Comparison of ENCODE assay signal across 16 cellular contexts in genomic region chr6:39814236-39814635, GRCh38. TPM values are rescaled to one million over a fixed set of nuclear protein-coding genes. Genes with fewer than 3 reads are reported as not detected.
"Had no signal": no experiment of that assay in that cellular context is flagged by ENCODE, and none has a peak within 500 bp of the region (broad histone marks: within the 10 kb centered on the region; RNA-seq: fewer than 3 reads in every experiment).

No MANE protein-coding gene starts in this region.

- FAIRE-seq: islet of Langerhans had no signal

- H3K36me3 ChIP-seq: adrenal gland, tibial nerve, vagina had no signal

- H3K4me1 Mint-ChIP-seq: activated naive CD4-positive, alpha-beta T cell treated with anti-CD3 and anti-CD28 coated beads, Interleukin-2, amount 50 U/mL, for 24 hours; stimulated activated naive CD8-positive, alpha-beta T cell treated with anti-CD3 and anti-CD28 coated beads, Interleukin-15, amount 100 ng/mL, for 72 hours had no signal

- DNase-seq: activated CD4-positive, alpha-beta T cell treated with anti-CD3 and anti-CD28 coated beads, Interleukin-2, amount 50 U/mL, for 48 hours; activated CD4-positive, CD25-positive, alpha-beta regulatory T cell treated with anti-CD3 and anti-CD28 coated beads, Interleukin-2, amount 50 U/mL, for 72 hours; activated effector memory CD4-positive, alpha-beta T cell treated with Interleukin-2 at 50 U/mL for 16 hours; adrenal gland; central memory CD4-positive, alpha-beta T cell; effector memory CD8-positive, alpha-beta T cell; naive B cell; right cardiac atrium; stimulated activated naive CD8-positive, alpha-beta T cell treated with anti-CD3 and anti-CD28 coated beads, Interleukin-15, amount 100 ng/mL, for 72 hours had no signal

- ATAC-seq: effector memory CD8-positive, alpha-beta T cell; right cardiac atrium; SK-N-SH treated with all-trans-retinoic acid at 6 μM for 48 hours; stimulated activated naive CD8-positive, alpha-beta T cell treated with anti-CD3 and anti-CD28 coated beads, Interleukin-15, amount 100 ng/mL, for 72 hours had no signal

- H3K27ac Mint-ChIP-seq: activated naive CD4-positive, alpha-beta T cell treated with anti-CD3 and anti-CD28 coated beads, Interleukin-2, amount 50 U/mL, for 24 hours; dendritic cell treated with granulocyte-macrophage colony-stimulating factor and Interleukin-4, amounts not matched to agents 40 ng/mL and 50 ng/mL, for 4 days; effector memory CD8-positive, alpha-beta T cell; stimulated activated naive CD8-positive, alpha-beta T cell treated with anti-CD3 and anti-CD28 coated beads, Interleukin-15, amount 100 ng/mL, for 72 hours had no signal

- H3K9me3 Mint-ChIP-seq: activated naive CD4-positive, alpha-beta T cell treated with anti-CD3 and anti-CD28 coated beads, Interleukin-2, amount 50 U/mL, for 24 hours; dendritic cell treated with granulocyte-macrophage colony-stimulating factor and Interleukin-4, amounts not matched to agents 40 ng/mL and 50 ng/mL, for 4 days; effector memory CD8-positive, alpha-beta T cell; stimulated activated naive CD8-positive, alpha-beta T cell treated with anti-CD3 and anti-CD28 coated beads, Interleukin-15, amount 100 ng/mL, for 72 hours had no signal

- H3K27me3 ChIP-seq: adrenal gland, tibial nerve, vagina had no signal

- H3K36me3 Mint-ChIP-seq: activated naive CD4-positive, alpha-beta T cell treated with anti-CD3 and anti-CD28 coated beads, Interleukin-2, amount 50 U/mL, for 24 hours; naive B cell had no signal

- H3K4me3 ChIP-seq: adrenal gland, tibial nerve, vagina had no signal

- H3K4me3 Mint-ChIP-seq: activated naive CD4-positive, alpha-beta T cell treated with anti-CD3 and anti-CD28 coated beads, Interleukin-2, amount 50 U/mL, for 24 hours; dendritic cell treated with granulocyte-macrophage colony-stimulating factor and Interleukin-4, amounts not matched to agents 40 ng/mL and 50 ng/mL, for 4 days; effector memory CD8-positive, alpha-beta T cell; stimulated activated naive CD8-positive, alpha-beta T cell treated with anti-CD3 and anti-CD28 coated beads, Interleukin-15, amount 100 ng/mL, for 72 hours had no signal

- H3K9me3 ChIP-seq: adrenal gland, tibial nerve, vagina had no signal

RNA-seq across cellular contexts. Expression of gene DAAM2, which starts 22.1 kb away (rescaled TPM):
- total RNA-seq: T-helper 1 cell treated with Interleukin-12 subunit alpha and Interleukin-12 subunit beta and Interleukin-4 antibody, amounts not matched to agents 30 ng/mL and 1 ng/mL, for 36 hours had no signal
